Comparison of ENCODE assay signal across 28 cellular contexts in genomic region chr10:29064665-29065064, GRCh38.
DNase-seq lines count a peak whose midpoint lies in the region; FAIRE-seq and TF ChIP-seq lines count a peak whose summit lies in the region.
"Had no signal": no experiment of that assay in that cellular context is flagged by ENCODE, and none has a peak within 500 bp of the region (broad histone marks: within the 10 kb centered on the region; RNA-seq: fewer than 3 reads in every experiment).

No MANE protein-coding gene starts in this region.

- H3K27me3 Mint-ChIP-seq in nephron (ENCODE audit: low read depth): peaks cover 4% of the 10 kb centered on the region
- peaks cover 6% of the 10 kb centered on the region for H3K27me3 Mint-ChIP-seq in chondrocyte (ENCODE audit: low read depth)
- H3K27me3 Mint-ChIP-seq: stimulated activated memory B cell treated with anti-CD40 and anti-IgM and Interleukin-4, amounts not matched to agents 10 μg/mL and 1 μg/mL and 100 μg/mL, for 72 hours had no signal

- FAIRE-seq in RCC 7860 (lab: Jason Lieb, UNC): no peak
- FAIRE-seq: H54 had no signal

- H3K4me1 Mint-ChIP-seq in nephron (peaks cover 6% of the 10 kb centered on the region), chondrocyte (ENCODE audit: low read depth) (peaks cover 18% of the 10 kb centered on the region)
- H3K4me1 Mint-ChIP-seq: stimulated activated memory B cell treated with anti-CD40 and anti-IgM and Interleukin-4, amounts not matched to agents 10 μg/mL and 1 μg/mL and 100 μg/mL, for 72 hours had no signal

- H3K36me3 Mint-ChIP-seq in nephron (ENCODE audit: low read depth) (no peaks in the 10 kb centered on the region), chondrocyte (ENCODE audit: low read depth) (no peaks in the 10 kb centered on the region)
- H3K36me3 Mint-ChIP-seq: stimulated activated memory B cell treated with anti-CD40 and anti-IgM and Interleukin-4, amounts not matched to agents 10 μg/mL and 1 μg/mL and 100 μg/mL, for 72 hours had no signal

- TF ChIP-seq CTCF in AG09309 (IDR thresholded peaks at IDR 0.05; ENCODE audit: control insufficient read depth, insufficient read depth, low read depth, low read length, missing control alignments): no peak
- no peak for TF ChIP-seq CTCF in cardiac fibroblast (IDR thresholded peaks at IDR 0.05; ENCODE audit: low read depth, low read length)
- TF ChIP-seq CTCF in nephron (IDR thresholded peaks at IDR 0.05; ENCODE audit: unreplicated experiment in 3 of 3): no peak
- no peak for TF ChIP-seq CTCF in chondrocyte (IDR thresholded peaks at IDR 0.05)

- H3K4me3 Mint-ChIP-seq in nephron (no peak overlapping the region), chondrocyte (ENCODE audit: unreplicated experiment) (no peak overlapping the region)
- H3K4me3 Mint-ChIP-seq: activated CD8-positive, alpha-beta T cell treated with anti-CD3 and anti-CD28 coated beads, Interleukin-2, amount 10 ng/mL, durations not matched to agents 7 days and 5 days; stimulated activated memory B cell treated with anti-CD40 and anti-IgM and Interleukin-4, amounts not matched to agents 10 μg/mL and 1 μg/mL and 100 μg/mL, for 72 hours; T-helper 1 cell treated with Interleukin-12 subunit alpha and Interleukin-12 subunit beta and Interleukin-4 antibody, amounts not matched to agents 30 μg/mL and 1 μg/mL, for 36 hours had no signal

- H3K9me3 Mint-ChIP-seq in nephron: no peaks in the 10 kb centered on the region
- no peaks in the 10 kb centered on the region for H3K9me3 Mint-ChIP-seq in chondrocyte (ENCODE audit: low read depth)
- H3K9me3 Mint-ChIP-seq: stimulated activated memory B cell treated with anti-CD40 and anti-IgM and Interleukin-4, amounts not matched to agents 10 μg/mL and 1 μg/mL and 100 μg/mL, for 72 hours; T-helper 1 cell treated with Interleukin-12 subunit alpha and Interleukin-12 subunit beta and Interleukin-4 antibody, amounts not matched to agents 30 μg/mL and 1 μg/mL, for 36 hours had no signal

- H3K27ac Mint-ChIP-seq in nephron (peak overlapping the region in 2 of 3 experiments; percentile 49 to 51), chondrocyte (ENCODE audit: unreplicated experiment) (no peak overlapping the region)
- H3K27ac Mint-ChIP-seq: activated CD8-positive, alpha-beta T cell treated with anti-CD3 and anti-CD28 coated beads, Interleukin-2, amount 10 ng/mL, durations not matched to agents 7 days and 5 days; stimulated activated memory B cell treated with anti-CD40 and anti-IgM and Interleukin-4, amounts not matched to agents 10 μg/mL and 1 μg/mL and 100 μg/mL, for 72 hours; T-helper 1 cell treated with Interleukin-12 subunit alpha and Interleukin-12 subunit beta and Interleukin-4 antibody, amounts not matched to agents 30 μg/mL and 1 μg/mL, for 36 hours had no signal

- DNase-seq in AG09309 (ENCODE audit: low read depth) (peak; percentile 8), M059J (ENCODE audit: low read depth) (peak; percentile 62), cardiac fibroblast (ENCODE audit: low read depth in 2 of 2) (peak; percentile 6 to 62), chondrocyte (ENCODE audit: low spot score) (no peak), RCC 7860 (ENCODE audit: low spot score) (no peak), mesenteric fat pad (ENCODE audit: low spot score) (no peak)
- DNase-seq in stimulated activated CD4-positive, alpha-beta T cell treated with anti-CD3 and anti-CD28 coated beads, Interleukin-2, amount 100 ng/mL, for 24 hours: no peak
- DNase-seq: ACHN; activated CD4-positive, CD25-positive, alpha-beta regulatory T cell treated with anti-CD3 and anti-CD28 coated beads, Interleukin-2, amount 50 U/mL, for 72 hours; activated CD8-positive, alpha-beta T cell treated with anti-CD3 and anti-CD28 coated beads, Interleukin-2, amount 10 ng/mL, durations not matched to agents 7 days and 5 days; activated effector memory CD4-positive, alpha-beta T cell treated with anti-CD3 and anti-CD28 coated beads, Interleukin-2, amount 50 U/mL, for 16 hours; activated T-cell treated with anti-CD3 and anti-CD28 coated beads for 4 hours; body of pancreas; colonic mucosa; DMS79; Kasumi-1; NCI-H187 treated with DMSO at 0.1 percent for 48 hours; nucleus accumbens; SHP77 treated with DMSO at 0.1 percent for 48 hours; spleen; stimulated activated CD4-positive, alpha-beta T cell treated with anti-CD3 and anti-CD28 coated beads, Interleukin-4, amount 100 ng/mL, for 1 hour; uterus had no signal

- no peak overlapping the region for H3K4me3 ChIP-seq in AG09309 (ENCODE audit: control insufficient read depth, low read depth, low read length)
- H3K4me3 ChIP-seq in cardiac fibroblast (replicated peaks in 1 of 2; ENCODE audit: low read depth in 2 of 2, low read length in 2 of 2): no peak overlapping the region
- H3K4me3 ChIP-seq: BLaER1, body of pancreas, colonic mucosa, lung, spleen, uterus had no signal

Comparison
In these comparisons a context has a peak if more than half of its experiments do, and no peak if none do; other contexts are left out.
1. DNase-seq: peak in AG09309 (single experiment), M059J (single experiment) and cardiac fibroblast (2 of 2); none in chondrocyte (single experiment), RCC 7860 (single experiment), mesenteric fat pad (single experiment) and stimulated activated CD4-positive, alpha-beta T cell treated with anti-CD3 and anti-CD28 coated beads, Interleukin-2, amount 100 ng/mL, for 24 hours (0 of 2).